Comparison of ENCODE assay signal across 1 cellular context in the genomic region with DNA sequence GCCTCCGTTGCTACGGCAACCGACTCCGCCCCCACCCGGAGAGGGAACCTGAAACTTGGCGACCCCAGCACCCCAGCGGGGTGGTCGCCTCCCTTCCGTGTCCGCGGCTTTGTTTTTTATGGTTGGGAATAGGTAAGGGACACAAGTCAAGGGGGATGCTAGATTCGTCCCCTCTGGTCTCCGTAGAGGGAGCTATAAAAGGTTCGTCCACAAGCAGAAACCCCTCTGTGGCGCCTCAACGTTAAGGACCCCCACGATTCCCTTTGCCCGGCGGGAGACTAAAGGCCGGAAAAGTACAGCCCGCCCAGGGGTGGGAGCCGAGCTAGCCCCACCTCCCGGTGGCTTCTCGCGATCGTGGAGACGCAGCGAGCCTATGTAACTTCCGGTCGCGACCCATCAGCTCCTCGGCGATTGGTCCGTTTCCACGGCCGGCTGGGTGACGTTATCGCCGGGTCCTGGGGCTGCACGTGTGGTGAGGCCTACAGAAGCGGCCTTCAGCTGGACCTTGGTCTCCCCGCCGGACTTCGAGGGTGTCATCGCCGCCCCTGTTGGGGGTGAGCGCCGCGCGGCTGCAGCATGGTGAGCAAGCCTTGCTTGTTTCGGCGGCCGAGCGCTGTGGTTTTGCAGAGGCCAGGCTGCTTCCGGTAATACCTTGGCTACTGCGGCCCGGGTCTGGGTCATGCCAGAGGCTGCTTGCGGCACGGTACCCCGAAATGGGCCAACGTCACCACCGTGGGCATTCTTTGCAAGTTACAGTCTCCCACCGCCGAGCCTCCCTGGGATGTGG.
TF ChIP-seq lines count a peak whose summit lies in the region.

A gene with protein sequence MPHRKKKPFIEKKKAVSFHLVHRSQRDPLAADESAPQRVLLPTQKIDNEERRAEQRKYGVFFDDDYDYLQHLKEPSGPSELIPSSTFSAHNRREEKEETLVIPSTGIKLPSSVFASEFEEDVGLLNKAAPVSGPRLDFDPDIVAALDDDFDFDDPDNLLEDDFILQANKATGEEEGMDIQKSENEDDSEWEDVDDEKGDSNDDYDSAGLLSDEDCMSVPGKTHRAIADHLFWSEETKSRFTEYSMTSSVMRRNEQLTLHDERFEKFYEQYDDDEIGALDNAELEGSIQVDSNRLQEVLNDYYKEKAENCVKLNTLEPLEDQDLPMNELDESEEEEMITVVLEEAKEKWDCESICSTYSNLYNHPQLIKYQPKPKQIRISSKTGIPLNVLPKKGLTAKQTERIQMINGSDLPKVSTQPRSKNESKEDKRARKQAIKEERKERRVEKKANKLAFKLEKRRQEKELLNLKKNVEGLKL (plus strand): TSS at position 437 of the 787 bp plus-strand sequence. CDS start 140 bp downstream, at position 577.

TF ChIP-seq in K562, 482 proteins besides CTCF, POLR2A, EP300 and RAD21 (continued from another document):
- no peak for TF ChIP-seq DMBX1 (CRISPR knock-in tag; IDR thresholded peaks at IDR 0.05; ENCODE audit: borderline replicate concordance)
- TF ChIP-seq ETV1 (tag; conservative IDR thresholded peaks at IDR 0.05; ENCODE audit: low read depth), result peak; percentile 84; the same call in 1 of the 2 replicates
- TF ChIP-seq RCOR1 (IDR thresholded peaks at IDR 0.05; ENCODE audit: borderline replicate concordance in 1 of 2, low read depth in 2 of 2, low read length in 2 of 2), result no peak
- TF ChIP-seq USF2 (CRISPR knock-in tag; IDR thresholded peaks at IDR 0.05), result peak; percentile 59
- peak; percentile 42 to 53; a peak in 3 of 4 replicates for TF ChIP-seq NRF1 (conservative IDR thresholded peaks at IDR 0.05 in 1 of 2, IDR thresholded peaks at IDR 0.05 in 1 of 2)
- peak; percentile 86; the same call in 1 of the 2 replicates for TF ChIP-seq RNF2 (IDR thresholded peaks at IDR 0.05)
- TF ChIP-seq ZFX (CRISPR knock-in tag; IDR thresholded peaks at IDR 0.05), result peak; percentile 100
- no peak; the same call in 1 of the 2 replicates for TF ChIP-seq CBFB (CRISPR knock-in tag; IDR thresholded peaks at IDR 0.05)
- no peak for TF ChIP-seq ZNF140 (CRISPR knock-in tag; IDR thresholded peaks at IDR 0.05)
- TF ChIP-seq, protein P1, sequence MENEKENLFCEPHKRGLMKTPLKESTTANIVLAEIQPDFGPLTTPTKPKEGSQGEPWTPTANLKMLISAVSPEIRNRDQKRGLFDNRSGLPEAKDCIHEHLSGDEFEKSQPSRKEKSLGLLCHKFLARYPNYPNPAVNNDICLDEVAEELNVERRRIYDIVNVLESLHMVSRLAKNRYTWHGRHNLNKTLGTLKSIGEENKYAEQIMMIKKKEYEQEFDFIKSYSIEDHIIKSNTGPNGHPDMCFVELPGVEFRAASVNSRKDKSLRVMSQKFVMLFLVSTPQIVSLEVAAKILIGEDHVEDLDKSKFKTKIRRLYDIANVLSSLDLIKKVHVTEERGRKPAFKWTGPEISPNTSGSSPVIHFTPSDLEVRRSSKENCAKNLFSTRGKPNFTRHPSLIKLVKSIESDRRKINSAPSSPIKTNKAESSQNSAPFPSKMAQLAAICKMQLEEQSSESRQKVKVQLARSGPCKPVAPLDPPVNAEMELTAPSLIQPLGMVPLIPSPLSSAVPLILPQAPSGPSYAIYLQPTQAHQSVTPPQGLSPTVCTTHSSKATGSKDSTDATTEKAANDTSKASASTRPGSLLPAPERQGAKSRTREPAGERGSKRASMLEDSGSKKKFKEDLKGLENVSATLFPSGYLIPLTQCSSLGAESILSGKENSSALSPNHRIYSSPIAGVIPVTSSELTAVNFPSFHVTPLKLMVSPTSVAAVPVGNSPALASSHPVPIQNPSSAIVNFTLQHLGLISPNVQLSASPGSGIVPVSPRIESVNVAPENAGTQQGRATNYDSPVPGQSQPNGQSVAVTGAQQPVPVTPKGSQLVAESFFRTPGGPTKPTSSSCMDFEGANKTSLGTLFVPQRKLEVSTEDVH (IDR thresholded peaks at IDR 0.05; ENCODE audit: low read depth, partially characterized antibody), result peak; percentile 57
- peak; percentile 99 for TF ChIP-seq MAX (CRISPR knock-in tag; IDR thresholded peaks at IDR 0.05)
- no peak for TF ChIP-seq ZNF146 (CRISPR knock-in tag; IDR thresholded peaks at IDR 0.05; ENCODE audit: unreplicated experiment)
- TF ChIP-seq NELFE (IDR thresholded peaks at IDR 0.05; ENCODE audit: insufficient read depth, insufficient read length), result no peak
- TF ChIP-seq MYC (IDR thresholded peaks at IDR 0.05; ENCODE audit: low read depth, low read length), result peak; percentile 99
- TF ChIP-seq MYC (CRISPR knock-in tag; IDR thresholded peaks at IDR 0.05; ENCODE audit: borderline replicate concordance, low read depth), result peak; percentile 99
- TF ChIP-seq HDAC8 (tag; IDR thresholded peaks at IDR 0.05), result peak; percentile 87
